21 cellular contexts compared by ENCODE assay signal in the genomic region with DNA sequence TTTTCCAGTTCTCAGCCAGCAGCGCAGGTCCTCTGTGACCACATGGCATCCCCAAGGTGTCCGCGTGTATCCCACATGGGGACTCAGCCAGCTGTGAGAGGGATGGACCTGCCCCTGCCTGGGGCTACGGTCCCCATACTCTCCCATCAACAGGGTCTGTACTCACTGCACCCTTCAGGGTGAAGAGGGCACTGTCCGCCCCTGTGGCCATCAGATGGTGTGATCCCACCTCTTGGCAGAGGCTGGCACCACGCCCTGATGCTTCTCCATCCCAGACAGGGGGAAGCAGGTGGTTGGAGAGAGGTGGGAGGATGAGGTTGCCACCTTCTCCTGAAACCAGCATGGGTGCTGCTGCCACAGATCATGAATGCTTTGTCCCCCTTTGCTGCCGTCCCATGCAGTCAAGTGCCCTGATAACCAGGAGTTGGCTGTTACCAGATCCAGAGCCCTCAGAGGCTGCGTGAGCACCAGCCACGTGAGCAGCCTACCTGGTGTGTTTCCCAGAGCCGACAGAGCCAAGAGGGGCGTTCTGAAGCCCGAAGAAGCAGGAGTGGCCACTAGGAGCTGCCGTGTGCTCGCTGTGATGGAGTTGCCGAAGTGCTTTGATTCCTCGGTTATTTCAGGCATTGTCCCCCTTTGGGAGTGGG.
DNase-seq lines count a peak whose midpoint lies in the region; ATAC-seq and TF ChIP-seq lines count a peak whose summit lies in the region.
"Had no signal": no experiment of that assay in that cellular context is flagged by ENCODE, and none has a peak within 500 bp of the region (broad histone marks: within the 10 kb centered on the region; RNA-seq: fewer than 3 reads in every experiment).

No MANE protein-coding gene starts in this region.

- no peak overlapping the region for H4K5ac ChIP-seq in mesendoderm (ENCODE audit: low read length)

- H2BK120ac ChIP-seq in mesendoderm (ENCODE audit: low read depth, low read length): no peak overlapping the region

- peak; percentile 41 for TF ChIP-seq CTCF in Loucy (conservative IDR thresholded peaks at IDR 0.05; ENCODE audit: low read length)

- H3K4me1 ChIP-seq in BLaER1 treated with 17β-estradiol and CSF1 and Interleukin-3, amounts not matched to agents 10 nM and 100 nM: peaks cover 85 to 100% (median 97%) of the 10 kb centered on the region in 10 experiments
- peaks cover 50% of the 10 kb centered on the region for H3K4me1 ChIP-seq in Loucy (ENCODE audit: insufficient read depth, low read length, poor library complexity, severe bottlenecking)
- H3K4me1 ChIP-seq in mesendoderm (ENCODE audit: control insufficient read depth, low read depth, low read length): no peaks in the 10 kb centered on the region

- no peaks in the 10 kb centered on the region for H3K9me3 ChIP-seq in BLaER1 treated with 17β-estradiol and CSF1 and Interleukin-3, amounts not matched to agents 10 nM and 100 nM (replicated peaks in 1 of 11)
- H3K9me3 ChIP-seq in Loucy (ENCODE audit: insufficient read depth, low read depth, low read length): no peaks in the 10 kb centered on the region
- H3K9me3 ChIP-seq: adrenal gland, esophagus muscularis mucosa, lower lobe of right lung, pancreas had no signal

- H2BK5ac ChIP-seq in mesendoderm (ENCODE audit: low read length): no peak overlapping the region

- peak; percentile 50 for DNase-seq in mesendoderm
- DNase-seq in NCI-H1436 (lab: John Stamatoyannopoulos, UW): no peak
- no peak for DNase-seq in NCI-H748 treated with DMSO at 0.1 percent for 48 hours (lab: John Stamatoyannopoulos, UW)
- DNase-seq: activated CD4-positive, CD25-positive, alpha-beta regulatory T cell; central memory CD4-positive, alpha-beta T cell; GDM1; HFFc6; lower lobe of right lung; NCI-H1417; pancreas; SHP77; small intestine; stimulated activated CD4-positive, alpha-beta T cell treated with anti-CD3 and anti-CD28 coated beads, Interleukin-4, amount 100 ng/mL, for 24 hours had no signal

- no peaks in the 10 kb centered on the region for H3K27me3 ChIP-seq in BLaER1 treated with 17β-estradiol and CSF1 and Interleukin-3, amounts not matched to agents 10 nM and 100 nM
- H3K27me3 ChIP-seq in Loucy (ENCODE audit: insufficient read depth, low read length, poor library complexity, severe bottlenecking) (no peaks in the 10 kb centered on the region), mesendoderm (ENCODE audit: insufficient read depth, low read length, poor library complexity) (no peaks in the 10 kb centered on the region)
- H3K27me3 ChIP-seq: adrenal gland, esophagus muscularis mucosa, pancreas had no signal

- H4K8ac ChIP-seq in mesendoderm (ENCODE audit: low read depth, low read length): no peak overlapping the region

- no peak overlapping the region for H3K18ac ChIP-seq in mesendoderm (ENCODE audit: low read length)

- H3K27ac ChIP-seq in BLaER1 treated with 17β-estradiol and CSF1 and Interleukin-3, amounts not matched to agents 10 nM and 100 nM: peak overlapping the region in 9 of 11 experiments; percentile 7 to 62 (median 51); a peak in 17 of 22 replicates
- no peak overlapping the region for H3K27ac ChIP-seq in mesendoderm (ENCODE audit: low read depth, low read length)
- H3K27ac ChIP-seq: adrenal gland, esophagus muscularis mucosa, lower lobe of right lung, pancreas had no signal

- no peak overlapping the region for H3K56ac ChIP-seq in mesendoderm (ENCODE audit: low read length)

- H3K23ac ChIP-seq in mesendoderm (ENCODE audit: low read length): no peak overlapping the region

- no peak overlapping the region for H2AFZ ChIP-seq in Loucy (ENCODE audit: low read length)

- peak overlapping the region in 5 of 11 experiments; percentile 16 to 54 (median 21); a peak in 5 of 22 replicates for H3K9ac ChIP-seq in BLaER1 treated with 17β-estradiol and CSF1 and Interleukin-3, amounts not matched to agents 10 nM and 100 nM
- H3K9ac ChIP-seq in Loucy (ENCODE audit: low read depth, low read length, poor library complexity, severe bottlenecking) (no peak overlapping the region), mesendoderm (ENCODE audit: low read length) (no peak overlapping the region)

- ATAC-seq in esophagus mucosa (peak; percentile 11), GM21528 (IDR thresholded peaks at IDR 0.05; ENCODE audit: low FRiP score, unreplicated experiment) (no peak), HG02610 (IDR thresholded peaks at IDR 0.05; ENCODE audit: unreplicated experiment) (no peak)
- ATAC-seq: GM12878, pancreas had no signal

- no CpG with 5 or more reads among the region's 16 CpGs for WGBS in mesendoderm (ENCODE audit: extremely low coverage, insufficient coverage, low lambda C conversion rate)

- no peak overlapping the region for H2BK15ac ChIP-seq in mesendoderm (replicated peaks; ENCODE audit: low read depth)

- H3K36me3 ChIP-seq in BLaER1 treated with 17β-estradiol and CSF1 and Interleukin-3, amounts not matched to agents 10 nM and 100 nM: peaks cover 0 to 8% (median 0%) of the 10 kb centered on the region in 11 experiments; a peak in 3 of 22 replicates
- no peaks in the 10 kb centered on the region for H3K36me3 ChIP-seq in Loucy (ENCODE audit: insufficient read depth, low read length)
- no peaks in the 10 kb centered on the region for H3K36me3 ChIP-seq in mesendoderm (ENCODE audit: control insufficient read depth, insufficient read depth, low read length)
- H3K36me3 ChIP-seq: adrenal gland, esophagus muscularis mucosa, lower lobe of right lung, pancreas had no signal

- H4K20me1 ChIP-seq in BLaER1 treated with 17β-estradiol and CSF1 and Interleukin-3, amounts not matched to agents 10 nM and 100 nM: peaks cover 0 to 53% (median 0%) of the 10 kb centered on the region in 11 experiments; a peak in 5 of 22 replicates
- no peaks in the 10 kb centered on the region for H4K20me1 ChIP-seq in Loucy (ENCODE audit: insufficient read depth, low read length, poor library complexity, severe bottlenecking)

- H3K4me3 ChIP-seq in BLaER1 treated with 17β-estradiol and CSF1 and Interleukin-3, amounts not matched to agents 10 nM and 100 nM: no peak overlapping the region
- H3K4me3 ChIP-seq in Loucy (ENCODE audit: low read length, poor library complexity, severe bottlenecking) (no peak overlapping the region), mesendoderm (ENCODE audit: low read length) (no peak overlapping the region)
- H3K4me3 ChIP-seq: adrenal gland, esophagus muscularis mucosa, GM12878, lower lobe of right lung, pancreas had no signal

- H3F3A ChIP-seq in Loucy (ENCODE audit: low read depth): 0 out of 2 replicates have a peak, but pooled peaks cover 3% of the 10 kb centered on the region

- H2AK5ac ChIP-seq in mesendoderm (ENCODE audit: low read length): no peak overlapping the region

- peaks cover 16% of the 10 kb centered on the region for H3K79me2 ChIP-seq in Loucy (ENCODE audit: insufficient read depth, low read length)
- H3K79me2 ChIP-seq in mesendoderm (ENCODE audit: control insufficient read depth, insufficient read depth, low read length): no peaks in the 10 kb centered on the region

- H3K4ac ChIP-seq in mesendoderm (ENCODE audit: low read depth, low read length): no peak overlapping the region

- no peaks in the 10 kb centered on the region for H3K9me2 ChIP-seq in Loucy (replicated peaks; ENCODE audit: low read depth, low read length)

- no peaks in the 10 kb centered on the region for H3K79me1 ChIP-seq in mesendoderm (ENCODE audit: low read length)

- H3K4me2 ChIP-seq in BLaER1 treated with 17β-estradiol and CSF1 and Interleukin-3, amounts not matched to agents 10 nM and 100 nM: peak overlapping the region; percentile 40 to 92 (median 77)
- no peak overlapping the region for H3K4me2 ChIP-seq in Loucy (ENCODE audit: low read depth, low read length, poor library complexity, severe bottlenecking)
- no peak overlapping the region for H3K4me2 ChIP-seq in mesendoderm (ENCODE audit: low read length)

Comparison
In these comparisons a context has a peak if more than half of its experiments do, and no peak if none do; other contexts are left out.
1. H3K4me2 ChIP-seq: peak in BLaER1 treated with 17β-estradiol and CSF1 and Interleukin-3, amounts not matched to agents 10 nM and 100 nM (11 of 11); none in Loucy (single experiment) and mesendoderm (single experiment).